16 cellular contexts compared by ENCODE assay signal in the genomic region with DNA sequence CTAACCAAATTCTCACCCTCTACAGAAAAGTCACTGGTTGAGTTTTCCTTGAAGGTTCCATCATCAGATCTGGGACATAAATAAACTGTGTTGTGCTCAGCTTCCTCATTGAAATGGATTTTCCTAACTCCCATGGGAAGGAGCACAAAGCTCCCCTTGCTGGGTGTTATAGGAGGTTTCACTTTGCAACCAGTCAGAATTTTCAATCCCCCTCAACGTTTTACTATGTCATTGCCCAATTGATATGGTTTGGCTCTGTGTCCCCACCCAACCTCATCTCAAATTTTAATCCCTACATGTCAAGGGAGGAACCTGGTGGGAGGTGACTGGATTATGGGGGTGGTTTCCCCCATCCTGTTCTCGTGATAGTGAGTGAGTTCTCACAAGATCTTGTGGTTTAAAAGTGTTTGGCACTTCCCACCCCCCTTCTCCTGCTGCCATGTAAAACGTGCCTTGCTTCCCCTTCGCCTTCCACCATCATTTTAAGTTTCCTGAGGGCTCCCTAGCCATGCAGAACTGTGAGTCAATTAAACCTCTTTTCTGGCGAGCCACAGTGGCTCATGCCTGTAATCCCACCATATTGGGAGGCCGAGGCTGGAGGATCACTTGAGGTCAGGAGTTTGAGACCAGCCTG.
DNase-seq lines count a peak whose midpoint lies in the region; ATAC-seq and TF ChIP-seq lines count a peak whose summit lies in the region.
"Had no signal": no experiment of that assay in that cellular context is flagged by ENCODE, and none has a peak within 500 bp of the region (broad histone marks: within the 10 kb centered on the region; RNA-seq: fewer than 3 reads in every experiment).

No MANE protein-coding gene starts in this region.

- H3K79me1 ChIP-seq in trophoblast cell (ENCODE audit: low read length), result peaks cover 4% of the 10 kb centered on the region

- H2AFZ ChIP-seq in trophoblast cell (ENCODE audit: insufficient read depth, low read length, poor library complexity), result no peak overlapping the region

- no peak overlapping the region for H3K4me2 ChIP-seq in trophoblast cell (ENCODE audit: low read length)

- H3K27me3 ChIP-seq in trophoblast cell (ENCODE audit: insufficient read depth, low read length), result no peaks in the 10 kb centered on the region

- no peak overlapping the region for H3K4me3 ChIP-seq in trophoblast cell (ENCODE audit: low read depth, low read length)

- H3K14ac ChIP-seq in trophoblast cell (ENCODE audit: low read length), result no peak overlapping the region

- H2BK12ac ChIP-seq in trophoblast cell (ENCODE audit: low read length), result no peak overlapping the region

- H2BK5ac ChIP-seq in trophoblast cell (ENCODE audit: low read depth, low read length, poor library complexity), result no peak overlapping the region

- POLR2A ChIA-PET in RWPE1 (lab: Yijun Ruan, JAX; ENCODE audit: low non-redundant PET), result no interaction called here

- no peaks in the 10 kb centered on the region for H3K9me3 Mint-ChIP-seq in activated T-cell treated with anti-CD3 and anti-CD28 coated beads, Interleukin-2, amount 50 U/mL, for 72 hours
- no peaks in the 10 kb centered on the region for H3K9me3 Mint-ChIP-seq in dendritic cell treated with granulocyte-macrophage colony-stimulating factor and Interleukin-4, amounts not matched to agents 40 ng/mL and 50 ng/mL, for 4 days

- peaks cover 21 to 42% of the 10 kb centered on the region in 2 experiments for H3K36me3 ChIP-seq in trophoblast cell (ENCODE audit: control insufficient read depth in 1 of 2, insufficient read depth in 2 of 2, low read length in 2 of 2)

- H3K9ac ChIP-seq in trophoblast cell (ENCODE audit: low read length), result no peak overlapping the region

- no peak for ATAC-seq in activated T-cell treated with anti-CD3 and anti-CD28 coated beads, Interleukin-2, amount 50 U/mL, for 72 hours (replicated peaks in 1 of 2)
- ATAC-seq in GM19035 (IDR thresholded peaks at IDR 0.05; ENCODE audit: unreplicated experiment), result no peak
- ATAC-seq: right cardiac atrium had no signal

- no peak overlapping the region for H4K12ac ChIP-seq in trophoblast cell (ENCODE audit: low read depth, low read length)

- H3K27me3 Mint-ChIP-seq in activated T-cell treated with anti-CD3 and anti-CD28 coated beads, Interleukin-2, amount 50 U/mL, for 72 hours (ENCODE audit: low read depth), result no peaks in the 10 kb centered on the region
- no peaks in the 10 kb centered on the region for H3K27me3 Mint-ChIP-seq in dendritic cell treated with granulocyte-macrophage colony-stimulating factor and Interleukin-4, amounts not matched to agents 40 ng/mL and 50 ng/mL, for 4 days
- H3K27me3 Mint-ChIP-seq: CD4-positive, alpha-beta memory T cell had no signal

- no peak for DNase-seq in activated T-cell treated with anti-CD3 and anti-CD28 coated beads, Interleukin-2, amount 50 U/mL, for 72 hours
- DNase-seq in activated T-cell treated with anti-CD3 and anti-CD28 coated beads for 4 hours, result no peak
- no peak for DNase-seq in RWPE1 (ENCODE audit: low spot score)
- no peak for DNase-seq in trophoblast cell
- DNase-seq in HCEC 1CT, result no peak
- DNase-seq in stimulated activated CD8-positive, alpha-beta memory T cell treated with anti-CD3 and anti-CD28 coated beads, Interleukin-4, amount 100 ng/mL, for 48 hours, result no peak
- DNase-seq: activated gamma-delta T cell treated with Interleukin-2 at 50 U/mL for 16 hours; CD4-positive, alpha-beta memory T cell; cortex of kidney; DND-41; NCI-H1694 treated with DMSO at 0.1 percent for 48 hours; NCI-H446; nucleus accumbens; right cardiac atrium had no signal

- no peak overlapping the region for H4K8ac ChIP-seq in trophoblast cell (ENCODE audit: low read depth, low read length)

- no peak for TF ChIP-seq CTCF in RWPE1 (conservative IDR thresholded peaks at IDR 0.05; ENCODE audit: low read depth)

- H3K27ac ChIP-seq in RWPE1 (peak overlapping the region; percentile 45), trophoblast cell (ENCODE audit: low read depth, low read length) (no peak overlapping the region)

- peak overlapping the region; percentile 63 for H3K27ac Mint-ChIP-seq in activated T-cell treated with anti-CD3 and anti-CD28 coated beads, Interleukin-2, amount 50 U/mL, for 72 hours
- peak overlapping the region; percentile 19 for H3K27ac Mint-ChIP-seq in dendritic cell treated with granulocyte-macrophage colony-stimulating factor and Interleukin-4, amounts not matched to agents 40 ng/mL and 50 ng/mL, for 4 days

- no peaks in the 10 kb centered on the region for H3K79me2 ChIP-seq in trophoblast cell (ENCODE audit: control insufficient read depth, insufficient read depth, low read length, poor library complexity)

- WGBS in trophoblast cell (ENCODE audit: extremely low coverage, insufficient coverage, insufficient read length), result no CpG with 5 or more reads among the region's 6 CpGs

- H3K4me1 Mint-ChIP-seq in activated T-cell treated with anti-CD3 and anti-CD28 coated beads, Interleukin-2, amount 50 U/mL, for 72 hours (ENCODE audit: low read depth), result peaks cover 6% of the 10 kb centered on the region
- H3K4me1 Mint-ChIP-seq in dendritic cell treated with granulocyte-macrophage colony-stimulating factor and Interleukin-4, amounts not matched to agents 40 ng/mL and 50 ng/mL, for 4 days (ENCODE audit: low read depth), result peaks cover 6% of the 10 kb centered on the region

- H4K91ac ChIP-seq in trophoblast cell (ENCODE audit: low read depth, low read length), result no peak overlapping the region

- H2AK5ac ChIP-seq in trophoblast cell (ENCODE audit: low read length), result no peak overlapping the region

- H3K4me1 ChIP-seq in trophoblast cell (ENCODE audit: control insufficient read depth in 1 of 2, insufficient read depth in 2 of 2, low read length in 2 of 2), result no peaks in the 10 kb centered on the region

- CTCF ChIA-PET in RWPE1 (lab: Yijun Ruan, JAX), result interaction anchor here (0.7 kb wide), 1 partner anchor 14 kb away, joined by 6 read pairs; no protein-coding TSS in a partner anchor

- H2BK120ac ChIP-seq in trophoblast cell (ENCODE audit: insufficient read depth, low read length, poor library complexity), result no peak overlapping the region

- no peaks in the 10 kb centered on the region for H3K9me3 ChIP-seq in trophoblast cell (ENCODE audit: insufficient read depth, low read depth, low read length)

- H3K23ac ChIP-seq in trophoblast cell (ENCODE audit: low read length), result no peak overlapping the region

- H3K4me3 Mint-ChIP-seq in activated T-cell treated with anti-CD3 and anti-CD28 coated beads, Interleukin-2, amount 50 U/mL, for 72 hours, result no peak overlapping the region
- H3K4me3 Mint-ChIP-seq in dendritic cell treated with granulocyte-macrophage colony-stimulating factor and Interleukin-4, amounts not matched to agents 40 ng/mL and 50 ng/mL, for 4 days, result no peak overlapping the region
- H3K4me3 Mint-ChIP-seq: CD4-positive, alpha-beta memory T cell had no signal

- H3K36me3 Mint-ChIP-seq in activated T-cell treated with anti-CD3 and anti-CD28 coated beads, Interleukin-2, amount 50 U/mL, for 72 hours (ENCODE audit: insufficient read depth in 2 of 2), result peaks cover 14 to 33% of the 10 kb centered on the region in 2 donors
- peaks cover 100% of the 10 kb centered on the region for H3K36me3 Mint-ChIP-seq in dendritic cell treated with granulocyte-macrophage colony-stimulating factor and Interleukin-4, amounts not matched to agents 40 ng/mL and 50 ng/mL, for 4 days (ENCODE audit: low read depth)

- H3K4ac ChIP-seq in trophoblast cell (ENCODE audit: low read depth, low read length), result no peak overlapping the region

- H3K18ac ChIP-seq in trophoblast cell (ENCODE audit: low read length), result peak overlapping the region; percentile 57

- intact Hi-C loops in dendritic cell treated with granulocyte-macrophage colony-stimulating factor and Interleukin-4, amounts not matched to agents 40 ng/mL and 50 ng/mL, for 4 days (cut with micrococcal nuclease), result loop anchor here (10.0 kb wide), 1 partner anchor 331 kb away; no protein-coding TSS in a partner anchor
